Comparison of ENCODE assay signal across 9 cellular contexts in the genomic region with DNA sequence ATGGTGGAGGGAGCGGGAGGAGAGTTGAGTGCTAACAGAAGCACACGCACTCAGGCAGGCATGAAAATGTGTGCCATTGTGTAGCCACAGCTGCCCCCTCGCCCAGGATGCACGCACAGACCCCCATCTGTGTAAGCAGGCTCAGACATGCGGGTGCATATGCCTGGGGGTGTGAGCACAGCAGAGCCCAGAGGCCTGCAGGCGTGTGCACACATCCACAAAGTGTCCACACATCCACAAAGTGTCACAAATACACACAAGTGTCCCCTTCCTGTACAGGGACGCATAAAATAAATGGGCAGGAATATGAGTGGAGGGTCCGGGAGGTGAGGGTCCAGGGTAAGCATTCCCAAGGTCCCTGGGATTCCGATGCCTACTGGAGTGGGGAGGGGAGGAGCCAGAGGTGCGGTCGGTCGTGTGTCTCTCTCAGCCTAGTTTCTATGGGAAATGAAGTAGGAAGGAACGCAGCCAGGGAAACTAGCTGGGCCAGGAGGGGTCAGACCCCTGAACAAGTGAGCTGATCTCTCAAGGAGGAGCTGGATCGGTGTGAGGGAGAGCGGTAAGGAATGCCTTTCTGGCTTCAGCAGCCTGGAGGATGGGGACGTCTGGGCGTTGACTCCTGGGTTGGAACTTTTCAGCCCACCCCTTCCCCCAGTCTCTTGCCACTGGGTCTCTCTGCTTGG. TPM values are rescaled to one million over a fixed set of nuclear protein-coding genes. Genes with fewer than 3 reads are reported as not detected.
A peak's percentile ranks its signal among the peaks of the same experiment; 100 is the strongest.
DNase-seq lines count a peak whose midpoint lies in the region; ATAC-seq and TF ChIP-seq lines count a peak whose summit lies in the region.
"Had no signal": no experiment of that assay in that cellular context is flagged by ENCODE, and none has a peak within 500 bp of the region (broad histone marks: within the 10 kb centered on the region; RNA-seq: fewer than 3 reads in every experiment).

No MANE protein-coding gene starts in this region.

- H3K4me1 Mint-ChIP-seq in GM23338 (peaks cover 45% of the 10 kb centered on the region), MCF 10A (ENCODE audit: insufficient read depth, unreplicated experiment) (peaks cover 66% of the 10 kb centered on the region)

- H3K36me3 Mint-ChIP-seq in GM23338 (ENCODE audit: low read depth): peaks cover 5% of the 10 kb centered on the region
- peaks cover 32% of the 10 kb centered on the region for H3K36me3 Mint-ChIP-seq in MCF 10A (ENCODE audit: insufficient read depth, unreplicated experiment)

- H3K79me2 ChIP-seq in GM23338 (replicated peaks; ENCODE audit: insufficient read depth): no peaks in the 10 kb centered on the region
- H3K79me2 ChIP-seq in smooth muscle cell (ENCODE audit: low read depth): no peaks in the 10 kb centered on the region

- no peak; the same call in 1 of the 3 replicates for ATAC-seq in GM23338

- H3K4me3 Mint-ChIP-seq in GM23338 (peak overlapping the region; percentile 79), MCF 10A (ENCODE audit: unreplicated experiment) (peak overlapping the region; percentile 91)

- H3K36me3 ChIP-seq in GM23338 (ENCODE audit: insufficient read depth) (no peaks in the 10 kb centered on the region), smooth muscle cell (ENCODE audit: low read depth) (no peaks in the 10 kb centered on the region), MG63 (no peaks in the 10 kb centered on the region)

- no peak overlapping the region for H3K9ac ChIP-seq in smooth muscle cell (ENCODE audit: low read depth)

- H3K4me3 ChIP-seq in GM23338 (peak overlapping the region; percentile 65), iPS-18c (ENCODE audit: insufficient read depth, low read depth, low read length) (peak overlapping the region; percentile 58; the same call in 1 of the 2 replicates), smooth muscle cell (peak overlapping the region; percentile 38), MG63 (no peak overlapping the region)

- TF ChIP-seq CTCF in GM23338 (conservative IDR thresholded peaks at IDR 0.05; ENCODE audit: low read depth in 2 of 2) (no peak), MCF 10A (IDR thresholded peaks at IDR 0.05; ENCODE audit: unreplicated experiment) (no peak), smooth muscle cell (IDR thresholded peaks at IDR 0.05; ENCODE audit: borderline replicate concordance, insufficient read depth, poor library complexity, severe bottlenecking) (no peak)

- H3K27me3 Mint-ChIP-seq in GM23338 (ENCODE audit: insufficient read depth, low read depth, poor library complexity) (peaks cover 45% of the 10 kb centered on the region), MCF 10A (ENCODE audit: insufficient read depth, unreplicated experiment) (no peaks in the 10 kb centered on the region)

- H3K9me3 Mint-ChIP-seq in GM23338: no peaks in the 10 kb centered on the region
- H3K9me3 Mint-ChIP-seq in MCF 10A (ENCODE audit: unreplicated experiment): no peaks in the 10 kb centered on the region

- TSS peak; percentile 74 for BruUV-seq in MCF 10A (replicated peaks; lab: Mats Ljungman, UMichigan)

- intact Hi-C loops in MCF 10A (cut with micrococcal nuclease): loop anchor here (2.0 to 5.0 kb wide), 2 partner anchors 48 to 140 kb away; no protein-coding TSS in a partner anchor

- H3K4me2 ChIP-seq in GM23338 (peak overlapping the region; percentile 90), smooth muscle cell (peak overlapping the region; percentile 80)

- H3K27ac ChIP-seq in GM23338 (ENCODE audit: low read depth): no peak overlapping the region
- H3K27ac ChIP-seq in smooth muscle cell (ENCODE audit: low read depth): peak overlapping the region; percentile 62

- H3K27me3 ChIP-seq in GM23338 (ENCODE audit: insufficient read depth): peaks cover 37% of the 10 kb centered on the region
- peaks cover 49% of the 10 kb centered on the region for H3K27me3 ChIP-seq in smooth muscle cell (ENCODE audit: low read depth)
- no peaks in the 10 kb centered on the region for H3K27me3 ChIP-seq in MG63

- H3F3A ChIP-seq in GM23338 (replicated peaks; ENCODE audit: low read depth) (no peaks in the 10 kb centered on the region), smooth muscle cell (ENCODE audit: low read depth) (no peaks in the 10 kb centered on the region)

- POLR2A ChIA-PET in MCF 10A (lab: Yijun Ruan, JAX): interaction anchor here (0.6 to 4.9 kb wide), 19 partner anchors 11 to 261 kb away, joined by 3 to 28 read pairs (median 4); partner anchors contain the start of gene KRT6A

- H2AFZ ChIP-seq in GM23338: peak overlapping the region; percentile 97
- no peak overlapping the region for H2AFZ ChIP-seq in smooth muscle cell (ENCODE audit: low read depth)

- H3K27ac Mint-ChIP-seq in GM23338 (no peak overlapping the region), MCF 10A (ENCODE audit: low read depth, unreplicated experiment) (peak overlapping the region; percentile 91)

- H3K9me2 ChIP-seq in GM23338 (ENCODE audit: insufficient read depth): no peaks in the 10 kb centered on the region

- H3K9me3 ChIP-seq in iPS-18c (ENCODE audit: control insufficient read depth, insufficient read depth, low read length): no peaks in the 10 kb centered on the region
- H3K9me3 ChIP-seq in smooth muscle cell (replicated peaks; ENCODE audit: low read depth): no peaks in the 10 kb centered on the region
- H3K9me3 ChIP-seq in MG63: no peaks in the 10 kb centered on the region

- peak; percentile 57 for DNase-seq in GM23338 (ENCODE audit: low spot score)
- DNase-seq in MCF 10A (ENCODE audit: unreplicated experiment): peak; percentile 68
- no peak for DNase-seq in smooth muscle cell (lab: John Stamatoyannopoulos, UW; ENCODE audit: unreplicated experiment)
- DNase-seq in NCI-H510A (lab: John Stamatoyannopoulos, UW): no peak
- no peak for DNase-seq in activated CD4-positive, alpha-beta T cell treated with anti-CD3 and anti-CD28 coated beads for 1 hour
- no peak for DNase-seq in MG63
- no peak for DNase-seq in NCI-H187 treated with DMSO at 0.1 percent for 48 hours (lab: John Stamatoyannopoulos, UW)
- DNase-seq: NCI-H1105 had no signal

- WGBS in smooth muscle cell (ENCODE audit: low lambda C conversion rate): 55% methylated on average over 17 of the region's 17 CpGs

- H3K4me1 ChIP-seq in GM23338 (ENCODE audit: insufficient read depth): peaks cover 27% of the 10 kb centered on the region
- H3K4me1 ChIP-seq in smooth muscle cell (ENCODE audit: low read depth): peaks cover 14% of the 10 kb centered on the region

- no peaks in the 10 kb centered on the region for H4K20me1 ChIP-seq in GM23338 (replicated peaks; ENCODE audit: insufficient read depth)
- H4K20me1 ChIP-seq in smooth muscle cell (ENCODE audit: low read depth): peaks cover 24% of the 10 kb centered on the region

- CTCF ChIA-PET in MCF 10A (lab: Yijun Ruan, JAX): interaction anchor here (0.6 to 8.0 kb wide), 8 partner anchors 8 to 89 kb away, joined by 3 to 70 read pairs (median 6); partner anchors contain the start of gene KRT80

TF ChIP-seq in GM23338, 12 proteins besides CTCF, POLR2A, EP300 and RAD21 (continues in another document):
- TF ChIP-seq JUNB (IDR thresholded peaks at IDR 0.05; ENCODE audit: unreplicated experiment) (no peak), EZH2 (IDR thresholded peaks at IDR 0.05; ENCODE audit: low read depth, unreplicated experiment) (no peak), CREB1 (CRISPR knock-in tag; IDR thresholded peaks at IDR 0.05; ENCODE audit: low read depth) (no peak)

RNA-seq across cellular contexts. Expression of gene KRT7, which starts 0.7 kb away (rescaled TPM):
- total RNA-seq in GM23338 (2014; rRNA removed; shearing (Covaris generic)): 9.4 and 11.7 TPM in 2 replicates
- polyA plus RNA-seq in GM23338 (2016; fragmentation: Nextera tagmentation; extraction: Ambion mirVana): 6.5 and 16.4 TPM in 2 replicates
- 2,379 and 3,360 TPM in 2 replicates for total RNA-seq in MCF 10A (2022)
- total RNA-seq in smooth muscle cell: 168 and 214 TPM in 2 replicates
- polyA plus RNA-seq in smooth muscle cell: 190 and 744 TPM in 2 replicates
- 163 and 302 TPM in 2 replicates for total RNA-seq in MG63 (2014; rRNA removed; shearing (Covaris generic); ENCODE audit: low replicate concordance)

RNA-seq across cellular contexts. Expression of gene KRT80, which starts 40.6 kb away (rescaled TPM):
- total RNA-seq in GM23338 (2014; rRNA removed; shearing (Covaris generic)): not detected in 2 replicates
- not detected in 2 replicates for polyA plus RNA-seq in GM23338 (2016; fragmentation: Nextera tagmentation; extraction: Ambion mirVana)
- total RNA-seq in MCF 10A (2022): 27.4 and 52.3 TPM in 2 replicates
- total RNA-seq in smooth muscle cell: 6.7 and 11.7 TPM in 2 replicates
- polyA plus RNA-seq in smooth muscle cell: 5.1 and 6.6 TPM in 2 replicates
- total RNA-seq in MG63 (2014; rRNA removed; shearing (Covaris generic); ENCODE audit: low replicate concordance): 12.0 and 18.2 TPM in 2 replicates

RNA-seq across cellular contexts. Expression of gene KRT86, which starts 42.1 kb away (rescaled TPM):
- not detected in 2 replicates for total RNA-seq in GM23338 (2014; rRNA removed; shearing (Covaris generic))
- polyA plus RNA-seq in GM23338 (2016; fragmentation: Nextera tagmentation; extraction: Ambion mirVana) (0.16 and 0.30 TPM in 2 replicates), smooth muscle cell (not detected in 2 replicates)
- total RNA-seq in MCF 10A (2022) (37.8 and 45.1 TPM in 2 replicates), smooth muscle cell (not detected in 2 replicates)
- 13.3 and 13.6 TPM in 2 replicates for total RNA-seq in MG63 (2014; rRNA removed; shearing (Covaris generic); ENCODE audit: low replicate concordance)

RNA-seq across cellular contexts. Expression of gene KRT81, which starts 59.0 kb away (rescaled TPM):
- total RNA-seq in GM23338 (2014; rRNA removed; shearing (Covaris generic)): not detected in 2 replicates
- polyA plus RNA-seq in GM23338 (2016; fragmentation: Nextera tagmentation; extraction: Ambion mirVana) (not detected in 2 replicates), smooth muscle cell (0.49 and 1.7 TPM in 2 replicates)
- total RNA-seq in MCF 10A (2022) (2,023 and 2,244 TPM in 2 replicates), smooth muscle cell (0.18 and 1.4 TPM in 2 replicates)
- total RNA-seq in MG63 (2014; rRNA removed; shearing (Covaris generic); ENCODE audit: low replicate concordance): 2.2 and 3.8 TPM in 2 replicates

Comparison
In these comparisons a context has a peak if more than half of its experiments do, and no peak if none do; other contexts are left out.
1. DNase-seq: peak in GM23338 (single experiment) and MCF 10A (single experiment); none in smooth muscle cell (single experiment), NCI-H510A (single experiment), activated CD4-positive, alpha-beta T cell treated with anti-CD3 and anti-CD28 coated beads for 1 hour (single experiment), MG63 (single experiment) and NCI-H187 treated with DMSO at 0.1 percent for 48 hours (single experiment).
2. RNA of gene KRT7, which starts 0.7 kb away (total RNA-seq): 2,379 to 3,360 TPM in MCF 10A, 163 to 302 TPM in MG63 and 168 to 214 TPM in smooth muscle cell; 9.4 to 11.7 TPM in GM23338; every median in the first group is over 10 times any median in the second.
3. RNA of gene KRT86, which starts 42.1 kb away (total RNA-seq): 37.8 to 45.1 TPM in MCF 10A and 13.3 to 13.6 TPM in MG63; not detected in GM23338 and not detected in smooth muscle cell; every median in the first group is over 10 times any median in the second.